In genomic region chr3:81339040-81339845, GRCh38 we compare ENCODE assay signal across 1 cellular context.
TF ChIP-seq lines count a peak whose summit lies in the region.

No MANE protein-coding gene starts in this region.

TF ChIP-seq in GM23338, 12 proteins besides CTCF, POLR2A, EP300 and RAD21 (continued from another document):
- TF ChIP-seq, protein P1, sequence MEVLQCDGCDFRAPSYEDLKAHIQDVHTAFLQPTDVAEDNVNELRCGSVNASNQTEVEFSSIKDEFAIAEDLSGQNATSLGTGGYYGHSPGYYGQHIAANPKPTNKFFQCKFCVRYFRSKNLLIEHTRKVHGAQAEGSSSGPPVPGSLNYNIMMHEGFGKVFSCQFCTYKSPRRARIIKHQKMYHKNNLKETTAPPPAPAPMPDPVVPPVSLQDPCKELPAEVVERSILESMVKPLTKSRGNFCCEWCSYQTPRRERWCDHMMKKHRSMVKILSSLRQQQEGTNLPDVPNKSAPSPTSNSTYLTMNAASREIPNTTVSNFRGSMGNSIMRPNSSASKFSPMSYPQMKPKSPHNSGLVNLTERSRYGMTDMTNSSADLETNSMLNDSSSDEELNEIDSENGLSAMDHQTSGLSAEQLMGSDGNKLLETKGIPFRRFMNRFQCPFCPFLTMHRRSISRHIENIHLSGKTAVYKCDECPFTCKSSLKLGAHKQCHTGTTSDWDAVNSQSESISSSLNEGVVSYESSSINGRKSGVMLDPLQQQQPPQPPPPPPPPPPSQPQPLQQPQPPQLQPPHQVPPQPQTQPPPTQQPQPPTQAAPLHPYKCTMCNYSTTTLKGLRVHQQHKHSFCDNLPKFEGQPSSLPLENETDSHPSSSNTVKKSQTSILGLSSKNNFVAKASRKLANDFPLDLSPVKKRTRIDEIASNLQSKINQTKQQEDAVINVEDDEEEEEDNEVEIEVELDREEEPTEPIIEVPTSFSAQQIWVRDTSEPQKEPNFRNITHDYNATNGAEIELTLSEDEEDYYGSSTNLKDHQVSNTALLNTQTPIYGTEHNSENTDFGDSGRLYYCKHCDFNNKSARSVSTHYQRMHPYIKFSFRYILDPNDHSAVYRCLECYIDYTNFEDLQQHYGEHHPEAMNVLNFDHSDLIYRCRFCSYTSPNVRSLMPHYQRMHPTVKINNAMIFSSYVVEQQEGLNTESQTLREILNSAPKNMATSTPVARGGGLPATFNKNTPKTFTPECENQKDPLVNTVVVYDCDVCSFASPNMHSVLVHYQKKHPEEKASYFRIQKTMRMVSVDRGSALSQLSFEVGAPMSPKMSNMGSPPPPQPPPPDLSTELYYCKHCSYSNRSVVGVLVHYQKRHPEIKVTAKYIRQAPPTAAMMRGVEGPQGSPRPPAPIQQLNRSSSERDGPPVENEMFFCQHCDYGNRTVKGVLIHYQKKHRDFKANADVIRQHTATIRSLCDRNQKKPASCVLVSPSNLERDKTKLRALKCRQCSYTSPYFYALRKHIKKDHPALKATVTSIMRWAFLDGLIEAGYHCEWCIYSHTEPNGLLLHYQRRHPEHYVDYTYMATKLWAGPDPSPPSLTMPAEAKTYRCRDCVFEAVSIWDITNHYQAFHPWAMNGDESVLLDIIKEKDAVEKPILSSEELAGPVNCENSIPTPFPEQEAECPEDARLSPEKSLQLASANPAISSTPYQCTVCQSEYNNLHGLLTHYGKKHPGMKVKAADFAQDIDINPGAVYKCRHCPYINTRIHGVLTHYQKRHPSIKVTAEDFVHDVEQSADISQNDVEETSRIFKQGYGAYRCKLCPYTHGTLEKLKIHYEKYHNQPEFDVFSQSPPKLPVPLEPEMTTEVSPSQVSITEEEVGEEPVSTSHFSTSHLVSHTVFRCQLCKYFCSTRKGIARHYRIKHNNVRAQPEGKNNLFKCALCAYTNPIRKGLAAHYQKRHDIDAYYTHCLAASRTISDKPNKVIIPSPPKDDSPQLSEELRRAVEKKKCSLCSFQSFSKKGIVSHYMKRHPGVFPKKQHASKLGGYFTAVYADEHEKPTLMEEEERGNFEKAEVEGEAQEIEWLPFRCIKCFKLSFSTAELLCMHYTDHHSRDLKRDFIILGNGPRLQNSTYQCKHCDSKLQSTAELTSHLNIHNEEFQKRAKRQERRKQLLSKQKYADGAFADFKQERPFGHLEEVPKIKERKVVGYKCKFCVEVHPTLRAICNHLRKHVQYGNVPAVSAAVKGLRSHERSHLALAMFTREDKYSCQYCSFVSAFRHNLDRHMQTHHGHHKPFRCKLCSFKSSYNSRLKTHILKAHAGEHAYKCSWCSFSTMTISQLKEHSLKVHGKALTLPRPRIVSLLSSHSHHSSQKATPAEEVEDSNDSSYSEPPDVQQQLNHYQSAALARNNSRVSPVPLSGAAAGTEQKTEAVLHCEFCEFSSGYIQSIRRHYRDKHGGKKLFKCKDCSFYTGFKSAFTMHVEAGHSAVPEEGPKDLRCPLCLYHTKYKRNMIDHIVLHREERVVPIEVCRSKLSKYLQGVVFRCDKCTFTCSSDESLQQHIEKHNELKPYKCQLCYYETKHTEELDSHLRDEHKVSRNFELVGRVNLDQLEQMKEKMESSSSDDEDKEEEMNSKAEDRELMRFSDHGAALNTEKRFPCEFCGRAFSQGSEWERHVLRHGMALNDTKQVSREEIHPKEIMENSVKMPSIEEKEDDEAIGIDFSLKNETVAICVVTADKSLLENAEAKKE (CRISPR knock-in tag; IDR thresholded peaks at IDR 0.05), result no peak
